Comparison of ENCODE assay signal across 8 cellular contexts in genomic region chr16:89723279-89724250, GRCh38. TPM values are rescaled to one million over a fixed set of nuclear protein-coding genes. Genes with fewer than 3 reads are reported as not detected.
A peak's percentile ranks its signal among the peaks of the same experiment; 100 is the strongest.
DNase-seq lines count a peak whose midpoint lies in the region; ATAC-seq and TF ChIP-seq lines count a peak whose summit lies in the region.

No MANE protein-coding gene starts in this region.

- peaks cover 17% of the 10 kb centered on the region for H4K20me1 ChIP-seq in OCI-LY7 (ENCODE audit: insufficient read depth, low read length)

- H3K4me3 ChIP-seq in Jurkat, Clone E6-1 (ENCODE audit: low read length): peak overlapping the region; percentile 64
- H3K4me3 ChIP-seq in sigmoid colon: peak overlapping the region in 2 of 4 donors; percentile 75 to 98
- H3K4me3 ChIP-seq in OCI-LY7 (ENCODE audit: low read depth, low read length, poor library complexity, severe bottlenecking): no peak overlapping the region

- intact Hi-C loops in sigmoid colon (cut with DNase I): loop anchor here (5.0 kb wide), 2 partner anchors 66 to 486 kb away; partner anchors contain the start of genes CHMP1A and SPATA33
- intact Hi-C loops in OCI-LY7 (cut with micrococcal nuclease; ENCODE audit: unreplicated experiment): loop anchor here (5.0 kb wide), 1 partner anchor 194 kb away; the partner anchor contains the start of gene MC1R

- no peak for TF ChIP-seq EP300 in sigmoid colon (IDR thresholded peaks at IDR 0.05)

- no peaks in the 10 kb centered on the region for H3K9me3 ChIP-seq in sigmoid colon
- H3K9me3 ChIP-seq in OCI-LY7 (ENCODE audit: low read length): no peaks in the 10 kb centered on the region

- 72 to 78% methylated on average over 30 of the region's 30 CpGs for WGBS in sigmoid colon, 2 donors

- H3K27me3 ChIP-seq in sigmoid colon: no peaks in the 10 kb centered on the region

- peak; percentile 44 for ATAC-seq in esophagus mucosa

- POLR2A ChIA-PET in OCI-LY7 (lab: Charles Lee): no interaction called here

- TF ChIP-seq CTCF in sigmoid colon (IDR thresholded peaks at IDR 0.05) (no peak), OCI-LY7 (conservative IDR thresholded peaks at IDR 0.05; ENCODE audit: low read length) (no peak)

- H3K9me2 ChIP-seq in OCI-LY7 (ENCODE audit: insufficient read depth, low read length): no peaks in the 10 kb centered on the region

- no peak overlapping the region for H2AFZ ChIP-seq in OCI-LY7 (ENCODE audit: low read length)

- BruUV-seq in OCI-LY7 (replicated peaks; lab: Mats Ljungman, UMichigan): no TSS peak

- H3K4me1 ChIP-seq in sigmoid colon: peaks cover 0 to 36% (median 31%) of the 10 kb centered on the region in 4 donors
- peaks cover 19% of the 10 kb centered on the region for H3K4me1 ChIP-seq in OCI-LY7 (ENCODE audit: insufficient read depth, low read length, poor library complexity, severe bottlenecking)

- CTCF ChIA-PET in OCI-LY7 (lab: Charles Lee; ENCODE audit: unreplicated experiment): no interaction called here

- H3K79me2 ChIP-seq in OCI-LY7 (ENCODE audit: insufficient read depth, low read depth, low read length): peaks cover 6% of the 10 kb centered on the region; the same call in 1 of the 2 replicates

- H3K36me3 ChIP-seq in sigmoid colon: peaks cover 9 to 54% (median 20%) of the 10 kb centered on the region in 4 donors
- peaks cover 38% of the 10 kb centered on the region for H3K36me3 ChIP-seq in OCI-LY7 (ENCODE audit: insufficient read depth, low read length)

- no peak overlapping the region for H3K4me2 ChIP-seq in OCI-LY7 (ENCODE audit: low read length)

- H3K27ac ChIP-seq in sigmoid colon (peak overlapping the region; percentile 96 to 99 (median 98)), OCI-LY7 (ENCODE audit: low read depth, low read length, poor library complexity, severe bottlenecking) (no peak overlapping the region)

- no peak for TF ChIP-seq POLR2A in sigmoid colon (IDR thresholded peaks at IDR 0.05)

- DNase-seq in Jurkat, Clone E6-1 (ENCODE audit: low read depth, low spot score): peak; percentile 85
- DNase-seq in activated T-cell treated with anti-CD3 and anti-CD28 coated beads, Interleukin-2, amount 50 U/mL, for 1 hour: peak; percentile 82
- DNase-seq in sigmoid colon (peak; percentile 77), dedifferentiated amniotic fluid mesenchymal stem cell (ENCODE audit: extremely low spot score) (no peak), RPMI8226 (no peak), RKO (ENCODE audit: low spot score) (no peak), OCI-LY7 (ENCODE audit: low spot score) (no peak)

RNA-seq across cellular contexts. Expression of gene ZNF276, which starts 2.2 kb away (rescaled TPM):
- polyA plus RNA-seq in Jurkat, Clone E6-1 (2012; ENCODE audit: insufficient read depth, insufficient read length): 38.3 TPM
- total RNA-seq in esophagus mucosa: 22.0 TPM
- total RNA-seq in sigmoid colon: 10 to 100 TPM; 13.7 to 26.9 (median 18.2) TPM
- 10 to 100 TPM in 1 of 3 donors, 1 to 10 TPM in 2; 7.2 to 32.3 (median 9.9) TPM for polyA plus RNA-seq in sigmoid colon
- total RNA-seq in OCI-LY7 (2014; rRNA removed; shearing (Covaris generic)): 27.4 and 31.0 TPM in 2 replicates
- total RNA-seq in OCI-LY7 (2022): 30.0 and 30.8 TPM in 2 replicates

RNA-seq across cellular contexts. Expression of gene VPS9D1, which starts 2.9 kb away (rescaled TPM):
- polyA plus RNA-seq in Jurkat, Clone E6-1 (2012; ENCODE audit: insufficient read depth, insufficient read length): 2.6 TPM
- total RNA-seq in esophagus mucosa (21.0 TPM), sigmoid colon (10 to 100 TPM in 1 of 4 donors, 1 to 10 TPM in 3; 3.8 to 10.5 (median 4.0) TPM), OCI-LY7 (2022) (4.6 and 4.7 TPM in 2 replicates)
- 10 to 100 TPM in 1 of 3 donors, 1 to 10 TPM in 2; 5.3 to 19.2 (median 8.4) TPM for polyA plus RNA-seq in sigmoid colon
- total RNA-seq in OCI-LY7 (2014; rRNA removed; shearing (Covaris generic)): 2.0 and 3.1 TPM in 2 replicates

RNA-seq across cellular contexts. Expression of gene SPATA2L, which starts 22.1 kb away (rescaled TPM):
- 6.1 TPM for polyA plus RNA-seq in Jurkat, Clone E6-1 (2012; ENCODE audit: insufficient read depth, insufficient read length)
- total RNA-seq in esophagus mucosa: 6.0 TPM
- total RNA-seq in sigmoid colon: 10 to 100 TPM in 1 of 4 donors, 1 to 10 TPM in 3; 3.5 to 12.6 (median 6.5) TPM
- polyA plus RNA-seq in sigmoid colon: 10 to 100 TPM; 11.3 to 17.6 (median 12.6) TPM
- total RNA-seq in OCI-LY7 (2014; rRNA removed; shearing (Covaris generic)): 5.6 and 13.1 TPM in 2 replicates
- total RNA-seq in OCI-LY7 (2022): 6.7 and 7.2 TPM in 2 replicates

RNA-seq across cellular contexts. Expression of gene CDK10, which starts 37.1 kb away (rescaled TPM):
- 115 TPM for polyA plus RNA-seq in Jurkat, Clone E6-1 (2012; ENCODE audit: insufficient read depth, insufficient read length)
- 37.3 TPM for total RNA-seq in esophagus mucosa
- total RNA-seq in sigmoid colon: 10 to 100 TPM; 17.8 to 62.3 (median 35.2) TPM
- 10 to 100 TPM; 34.0 to 96.0 (median 36.0) TPM for polyA plus RNA-seq in sigmoid colon
- total RNA-seq in OCI-LY7 (2014; rRNA removed; shearing (Covaris generic)): 88.4 and 98.6 TPM in 2 replicates
- total RNA-seq in OCI-LY7 (2022): 129 and 130 TPM in 2 replicates

Comparison
In these comparisons a context has a peak if more than half of its experiments do, and no peak if none do; other contexts are left out.
1. DNase-seq: peak in Jurkat, Clone E6-1 (single experiment), activated T-cell treated with anti-CD3 and anti-CD28 coated beads, Interleukin-2, amount 50 U/mL, for 1 hour (single experiment) and sigmoid colon (single experiment); none in dedifferentiated amniotic fluid mesenchymal stem cell (single experiment), RPMI8226 (single experiment), RKO (single experiment) and OCI-LY7 (single experiment).